Comparison of ENCODE assay signal across 8 cellular contexts in genomic region chr4:85825937-85826678, GRCh38.
DNase-seq lines count a peak whose midpoint lies in the region; ATAC-seq and TF ChIP-seq lines count a peak whose summit lies in the region.

No MANE protein-coding gene starts in this region.

- H3K9ac ChIP-seq in BLaER1 (no peak overlapping the region), neuronal stem cell (ENCODE audit: low read depth, low read length, poor library complexity) (no peak overlapping the region)

- H3K36me3 ChIP-seq in BLaER1 (no peaks in the 10 kb centered on the region), neuronal stem cell (replicated peaks in 1 of 2; ENCODE audit: control insufficient read depth in 2 of 2, insufficient read depth in 2 of 2, low read length in 2 of 2) (no peaks in the 10 kb centered on the region)

- no CpG with 5 or more reads among the region's 7 CpGs for WGBS in neuronal stem cell (ENCODE audit: extremely low coverage in 2 of 2, insufficient read length in 2 of 2, insufficient replicate concordance in 1 of 2), 2 donors

- H4K91ac ChIP-seq in neuronal stem cell (ENCODE audit: low read depth, low read length, poor library complexity) = no peak overlapping the region

- H4K8ac ChIP-seq in neuronal stem cell (ENCODE audit: low read depth, low read length) = no peak overlapping the region

- H3K23ac ChIP-seq in neuronal stem cell (ENCODE audit: low read depth, low read length, poor library complexity) = no peak overlapping the region

- H4K20me1 ChIP-seq in BLaER1 = no peaks in the 10 kb centered on the region

- no peak overlapping the region for H3K4ac ChIP-seq in neuronal stem cell (ENCODE audit: low read length)

- H2BK5ac ChIP-seq in neuronal stem cell (ENCODE audit: low read length) = no peak overlapping the region

- H2BK12ac ChIP-seq in neuronal stem cell (ENCODE audit: low read length) = no peak overlapping the region

- TF ChIP-seq CTCF in epithelial cell of proximal tubule (conservative IDR thresholded peaks at IDR 0.05; ENCODE audit: low read depth, low read length) = peak; percentile 66

- H3K27ac ChIP-seq in BLaER1 (no peak overlapping the region), neuronal stem cell (replicated peaks; ENCODE audit: low read length) (no peak overlapping the region)

- no peaks in the 10 kb centered on the region for H3K79me1 ChIP-seq in neuronal stem cell (ENCODE audit: low read depth, low read length)

- H3K27me3 ChIP-seq in BLaER1 (no peaks in the 10 kb centered on the region), neuronal stem cell (ENCODE audit: control insufficient read depth in 3 of 3, insufficient read depth in 3 of 3, low read depth in 1 of 3, low read length in 3 of 3) (no peaks in the 10 kb centered on the region)

- H3K18ac ChIP-seq in neuronal stem cell (ENCODE audit: low read length) = no peak overlapping the region

- H2AK5ac ChIP-seq in neuronal stem cell (ENCODE audit: low read depth, low read length) = no peak overlapping the region

- H3K4me2 ChIP-seq in BLaER1 (peak overlapping the region; percentile 23), neuronal stem cell (ENCODE audit: insufficient read depth, low read length, poor library complexity, severe bottlenecking) (no peak overlapping the region)

- H3K14ac ChIP-seq in neuronal stem cell (ENCODE audit: low read length) = no peak overlapping the region

- H3K9me3 ChIP-seq in BLaER1 = no peaks in the 10 kb centered on the region
- H3K9me3 ChIP-seq in neuronal stem cell (replicated peaks in 1 of 2; ENCODE audit: control insufficient read depth in 2 of 2, insufficient read depth in 1 of 2, low read depth in 1 of 2, low read length in 2 of 2) = no peaks in the 10 kb centered on the region

- ATAC-seq in activated CD4-positive, CD25-positive, alpha-beta regulatory T cell treated with anti-CD3 and anti-CD28 coated beads, Interleukin-2, amount 50 U/mL, for 24 hours = no peak

- DNase-seq in H4 (ENCODE audit: low spot score) (peak; percentile 14), NCI-H2171 treated with DMSO at 0.1 percent for 48 hours (lab: John Stamatoyannopoulos, UW) (peak; percentile 70), epithelial cell of proximal tubule (ENCODE audit: low read depth) (peak; percentile 100), neuronal stem cell (ENCODE audit: low spot score) (peak; percentile 30), SW 1271 (lab: John Stamatoyannopoulos, UW) (no peak)
- DNase-seq in activated effector memory CD4-positive, alpha-beta T cell treated with anti-CD3 and anti-CD28 coated beads, Interleukin-2, amount 50 U/mL, for 16 hours = no peak

- H3K4me3 ChIP-seq in BLaER1 (no peak overlapping the region), epithelial cell of proximal tubule (ENCODE audit: low read depth, low read length) (peak overlapping the region; percentile 12), neuronal stem cell (ENCODE audit: low read length in 2 of 2) (peak overlapping the region in 1 of 2 donors; percentile 4)

- H3K4me1 ChIP-seq in BLaER1 = peaks cover 10% of the 10 kb centered on the region
- peaks cover 14 to 29% of the 10 kb centered on the region in 2 donors for H3K4me1 ChIP-seq in neuronal stem cell (ENCODE audit: control insufficient read depth in 2 of 2, insufficient read depth in 1 of 2, low read depth in 1 of 2, low read length in 2 of 2)

- H2BK120ac ChIP-seq in neuronal stem cell (ENCODE audit: low read depth, low read length) = no peak overlapping the region

- H2AFZ ChIP-seq in neuronal stem cell (ENCODE audit: low read length) = peak overlapping the region; percentile 82

- no peak overlapping the region for H2BK15ac ChIP-seq in neuronal stem cell (ENCODE audit: low read length)

Comparison
In these comparisons a context has a peak if more than half of its experiments do, and no peak if none do; other contexts are left out.
1. DNase-seq: peak in H4 (single experiment), NCI-H2171 treated with DMSO at 0.1 percent for 48 hours (single experiment), epithelial cell of proximal tubule (single experiment) and neuronal stem cell (single experiment); none in activated effector memory CD4-positive, alpha-beta T cell treated with anti-CD3 and anti-CD28 coated beads, Interleukin-2, amount 50 U/mL, for 16 hours (single experiment) and SW 1271 (0 of 2).